ENCODE assay signal across 8 cellular contexts in the genomic region with DNA sequence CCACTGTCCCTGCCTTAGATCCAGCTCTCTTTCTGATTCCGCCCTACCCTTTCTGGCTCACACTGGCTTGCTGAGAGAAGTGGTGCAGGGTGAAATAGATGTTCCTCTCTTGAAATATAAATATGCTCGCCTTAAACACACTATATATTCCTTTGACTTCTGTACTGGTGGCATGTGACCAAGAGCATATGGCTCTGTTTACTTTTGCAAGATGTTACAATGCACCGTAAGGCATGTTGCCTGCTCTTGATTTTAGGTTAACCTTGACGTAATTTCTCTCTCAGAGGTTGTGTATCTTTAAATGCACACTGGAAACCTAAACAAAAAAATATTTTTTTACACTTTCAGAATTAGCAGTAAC. TPM values are rescaled to one million over a fixed set of nuclear protein-coding genes. Genes with fewer than 3 reads are reported as not detected.
DNase-seq lines count a peak whose midpoint lies in the region; ATAC-seq and TF ChIP-seq lines count a peak whose summit lies in the region.

No MANE protein-coding gene starts in this region.

- CTCF ChIA-PET in activated B cell treated with CpG ODN at 0.5 μM for 24 hours (lab: Charles Lee) = interaction anchor here (1.5 kb wide), 1 partner anchor 323 kb away, joined by 7 read pairs; no protein-coding TSS in a partner anchor

- ATAC-seq in GM21423 (IDR thresholded peaks at IDR 0.05; ENCODE audit: unreplicated experiment) (peak; percentile 1), activated B cell treated with CpG ODN at 0.5 μM for 24 hours (ENCODE audit: low read depth) (no peak), GM19463 (IDR thresholded peaks at IDR 0.05; ENCODE audit: unreplicated experiment) (no peak)

- peaks cover 45% of the 10 kb centered on the region for H3K4me1 Mint-ChIP-seq in activated B cell treated with CpG ODN at 0.5 μM for 24 hours

- no peaks in the 10 kb centered on the region for H3K9me3 ChIP-seq in tibial artery

- no peaks in the 10 kb centered on the region for H3K36me3 ChIP-seq in tibial artery

- intact Hi-C loops in activated B cell treated with CpG ODN at 0.5 μM for 24 hours (cut with micrococcal nuclease) (loop anchor here (1.0 to 5.0 kb wide), 6 partner anchors 12 to 935 kb away; partner anchors contain the start of genes GFM1 and MFSD1), tibial artery (cut with DNase I; ENCODE audit: low total_unique reads) (no loop called here)

- no peak for TF ChIP-seq CTCF in 22Rv1 (IDR thresholded peaks at IDR 0.05)
- no peak for TF ChIP-seq CTCF in activated B cell treated with CpG ODN at 0.5 μM for 24 hours (IDR thresholded peaks at IDR 0.05)
- TF ChIP-seq CTCF in tibial artery (IDR thresholded peaks at IDR 0.05) = no peak

- peaks cover 21% of the 10 kb centered on the region for H3K36me3 Mint-ChIP-seq in activated B cell treated with CpG ODN at 0.5 μM for 24 hours (ENCODE audit: low read depth)

- H3K27me3 Mint-ChIP-seq in activated B cell treated with CpG ODN at 0.5 μM for 24 hours = peaks cover 28% of the 10 kb centered on the region

- H3K27me3 ChIP-seq in tibial artery = no peaks in the 10 kb centered on the region

- peak overlapping the region; percentile 83 for H3K27ac Mint-ChIP-seq in activated B cell treated with CpG ODN at 0.5 μM for 24 hours

- H3K27ac ChIP-seq in 22Rv1 (peak overlapping the region; percentile 93), tibial artery (peak overlapping the region; percentile 84 to 95)

- DNase-seq in activated B cell treated with CpG ODN at 0.5 μM for 24 hours (no peak), iris pigment epithelial cell (ENCODE audit: low read depth) (peak; percentile 22), tibial artery (no peak), NCI-H1105 treated with DMSO at 0.1 percent for 48 hours (lab: John Stamatoyannopoulos, UW) (no peak), mucosa of gallbladder (ENCODE audit: low spot score) (no peak)

- peak overlapping the region; percentile 90 for H3K4me3 Mint-ChIP-seq in activated B cell treated with CpG ODN at 0.5 μM for 24 hours

- POLR2A ChIA-PET in activated B cell treated with CpG ODN at 0.5 μM for 24 hours (lab: Charles Lee) = interaction anchor here (0.6 to 1.9 kb wide), 4 partner anchors 8 to 692 kb away, joined by 3 to 10 read pairs (median 6); partner anchors contain the start of gene MFSD1

- H3K9me3 Mint-ChIP-seq in activated B cell treated with CpG ODN at 0.5 μM for 24 hours = peaks cover 7% of the 10 kb centered on the region

- peaks cover 0 to 35% (median 14%) of the 10 kb centered on the region in 4 donors for H3K4me1 ChIP-seq in tibial artery

- H3K4me3 ChIP-seq in tibial artery = peak overlapping the region; percentile 71 to 98

RNA-seq across cellular contexts. Expression of gene RSRC1, which starts 0.7 kb away (rescaled TPM):
- total RNA-seq in activated B cell treated with CpG ODN at 0.5 μM for 24 hours (39.9 and 44.8 TPM in 2 replicates), mucosa of gallbladder (30.4 TPM)

RNA-seq across cellular contexts. Expression of gene SHOX2, which starts 4.4 kb away (rescaled TPM):
- total RNA-seq in activated B cell treated with CpG ODN at 0.5 μM for 24 hours = not detected in 2 replicates
- total RNA-seq in mucosa of gallbladder = not detected
